In genomic region chr11:18019650-18020049, GRCh38 we compare ENCODE assay signal across 30 cellular contexts. TPM values are rescaled to one million over a fixed set of nuclear protein-coding genes. Genes with fewer than 3 reads are reported as not detected.
DNase-seq lines count a peak whose midpoint lies in the region; ATAC-seq, FAIRE-seq and TF ChIP-seq lines count a peak whose summit lies in the region.
"Had no signal": no experiment of that assay in that cellular context is flagged by ENCODE, and none has a peak within 500 bp of the region (broad histone marks: within the 10 kb centered on the region; RNA-seq: fewer than 3 reads in every experiment).

No MANE protein-coding gene starts in this region.

- H3K27ac ChIP-seq in A549 (no peak overlapping the region), K562 (ENCODE audit: extremely low read depth, low read depth, low read length) (no peak overlapping the region)
- H3K27ac ChIP-seq: 22Rv1; BLaER1; BLaER1 treated with 17β-estradiol and CSF1 and Interleukin-3, amounts not matched to agents 10 nM and 100 nM; C4-2B had no signal

- H3K27me3 ChIP-seq in K562 (ENCODE audit: control insufficient read depth in 2 of 2, insufficient read depth in 2 of 2, low read length in 2 of 2), result peaks cover 0 to 2% of the 10 kb centered on the region in 2 experiments; a peak in 3 of 5 replicates
- H3K27me3 ChIP-seq: BE2C; BLaER1; BLaER1 treated with 17β-estradiol and CSF1 and Interleukin-3, amounts not matched to agents 10 nM and 100 nM had no signal

- no TSS peak for BruUV-seq in K562 (replicated peaks; lab: Mats Ljungman, UMichigan)

- H3K4me3 ChIP-seq in A549 (no peak overlapping the region), K562 (no peak overlapping the region)
- H3K4me3 ChIP-seq: BLaER1; BLaER1 treated with 17β-estradiol and CSF1 and Interleukin-3, amounts not matched to agents 10 nM and 100 nM had no signal

- H3K4me2 ChIP-seq in A549 (no peak overlapping the region), K562 (ENCODE audit: insufficient read depth, low read length) (no peak overlapping the region)
- H3K4me2 ChIP-seq: BLaER1; BLaER1 treated with 17β-estradiol and CSF1 and Interleukin-3, amounts not matched to agents 10 nM and 100 nM had no signal

- H3K9me3 ChIP-seq in A549 (no peaks in the 10 kb centered on the region), K562 (replicated peaks; ENCODE audit: control insufficient read depth, insufficient read depth, low read depth, low read length) (no peaks in the 10 kb centered on the region)
- H3K9me3 ChIP-seq: BE2C; BLaER1; BLaER1 treated with 17β-estradiol and CSF1 and Interleukin-3, amounts not matched to agents 10 nM and 100 nM had no signal

- no peaks in the 10 kb centered on the region for H3K79me2 ChIP-seq in K562 (ENCODE audit: control insufficient read depth, insufficient read depth, low read length)

- ATAC-seq in A549 (no peak), K562 (no peak), left colon (no peak)
- ATAC-seq: CD8-positive, alpha-beta T cell had no signal

- intact Hi-C loops in K562 (cut with micrococcal nuclease) (no loop called here), left colon (cut with DNase I, micrococcal nuclease) (loop anchor here in 1 of 2 donors (10.0 kb wide), 1 partner anchor 85 kb away; the partner anchor contains the start of gene SAAL1)

- in situ Hi-C loops in K562 (cut with MboI), result no loop called here

- CTCF ChIA-PET in A549 (lab: Yijun Ruan, JAX) (no interaction called here), K562 (lab: Yijun Ruan, JAX; ENCODE audit: low intra/inter-chr PET ratio) (no interaction called here)

- POLR2A ChIA-PET in A549 (lab: Yijun Ruan, JAX) (no interaction called here), K562 (lab: Yijun Ruan, JAX) (no interaction called here)

- H4K20me1 ChIP-seq in K562 (replicated peaks; ENCODE audit: control insufficient read depth, insufficient read depth, low read length), result no peaks in the 10 kb centered on the region
- H4K20me1 ChIP-seq: BLaER1; BLaER1 treated with 17β-estradiol and CSF1 and Interleukin-3, amounts not matched to agents 10 nM and 100 nM had no signal

- H3K36me3 ChIP-seq in K562 (ENCODE audit: control insufficient read depth, insufficient read depth, low read length), result no peaks in the 10 kb centered on the region
- H3K36me3 ChIP-seq: BE2C; BLaER1; BLaER1 treated with 17β-estradiol and CSF1 and Interleukin-3, amounts not matched to agents 10 nM and 100 nM had no signal

- TF ChIP-seq RAD21 in A549 (conservative IDR thresholded peaks at IDR 0.05 in 1 of 2, IDR thresholded peaks at IDR 0.05 in 1 of 2) (no peak), K562 (CRISPR knock-in tag; conservative IDR thresholded peaks at IDR 0.05 in 1 of 2, IDR thresholded peaks at IDR 0.05 in 1 of 2) (no peak)

- TF ChIP-seq CTCF in A549 (IDR thresholded peaks at IDR 0.05), result no peak
- no peak for TF ChIP-seq CTCF in K562 (IDR thresholded peaks at IDR 0.05 in 2 of 3, conservative IDR thresholded peaks at IDR 0.05 in 1 of 3; ENCODE audit: insufficient read depth in 2 of 3, low read depth in 1 of 3, low read length in 3 of 3)

- no peaks in the 10 kb centered on the region for H3K4me1 ChIP-seq in A549
- H3K4me1 ChIP-seq in K562 (replicated peaks in 1 of 2; ENCODE audit: control insufficient read depth in 2 of 2, insufficient read depth in 2 of 2, low read length in 2 of 2), result no peaks in the 10 kb centered on the region; a peak in 2 of 5 replicates
- H3K4me1 ChIP-seq: BE2C had no signal

- FAIRE-seq in A549 (lab: Jason Lieb, UNC) (no peak), K562 (lab: Jason Lieb, UNC) (no peak)

- H3K9ac ChIP-seq in K562 (ENCODE audit: insufficient read depth in 1 of 2, low read depth in 2 of 2, low read length in 2 of 2), result no peak overlapping the region
- H3K9ac ChIP-seq: BLaER1; BLaER1 treated with 17β-estradiol and CSF1 and Interleukin-3, amounts not matched to agents 10 nM and 100 nM had no signal

- TF ChIP-seq POLR2A in A549 (IDR thresholded peaks at IDR 0.05; ENCODE audit: low read length), result no peak
- TF ChIP-seq POLR2A in K562 (conservative IDR thresholded peaks at IDR 0.05), result no peak

- no peaks in the 10 kb centered on the region for H3K9me1 ChIP-seq in K562 (ENCODE audit: control insufficient read depth, insufficient read depth, low read length)

- no peak overlapping the region for H2AFZ ChIP-seq in K562 (ENCODE audit: low read depth, low read length)

- DNase-seq in A549 (ENCODE audit: low read depth in 1 of 2, low spot score in 1 of 2), result no peak
- DNase-seq in K562 (ENCODE audit: extremely low read depth in 1 of 4, low spot score in 3 of 4), result no peak
- DNase-seq in left colon, result no peak
- no peak for DNase-seq in C1 segment of cervical spinal cord (lab: John Stamatoyannopoulos, UW)
- DNase-seq: 8988T; ACHN; AML-193; BE2C; Caco-2; Calu3; CD4-positive, alpha-beta memory T cell; CD4-positive, alpha-beta T cell; CD4-positive, CD25-positive, alpha-beta regulatory T cell; CD8-positive, alpha-beta memory T cell; CD8-positive, alpha-beta T cell; COR-L47; DMS 273 treated with DMSO at 0.1 percent for 48 hours; DMS153; DMS53; DMS79; DMS79 treated with DMSO at 0.1 percent for 48 hours; DND-41; EL had no signal

- TF ChIP-seq EP300 in A549 (IDR thresholded peaks at IDR 0.05) (no peak), K562 (IDR thresholded peaks at IDR 0.05; ENCODE audit: low read length) (no peak)

TF ChIP-seq in A549, 52 proteins besides CTCF, POLR2A, EP300 and RAD21:
- no peak for TF ChIP-seq FOSL2 (IDR thresholded peaks at IDR 0.05)
- no peak for TF ChIP-seq FOSL2 (CRISPR knock-in tag; IDR thresholded peaks at IDR 0.05)
- peak; percentile 61 for TF ChIP-seq MAFK (IDR thresholded peaks at IDR 0.05; ENCODE audit: partially characterized antibody)

TF ChIP-seq in K562, 482 proteins besides CTCF, POLR2A, EP300 and RAD21 (continues in another document):
- no peak for TF ChIP-seq ZNF408 (CRISPR knock-in tag; IDR thresholded peaks at IDR 0.05; ENCODE audit: low read depth)
- TF ChIP-seq POLR2G (IDR thresholded peaks at IDR 0.05; ENCODE audit: low read depth, low read length), result no peak

RNA-seq across cellular contexts. Expression of gene SERGEF, which starts 6.8 kb away (rescaled TPM):
- polyA plus RNA-seq in A549 (2011; rRNA removed) (24.1 and 25.6 TPM in 2 replicates), A549 (2017; fragmentation: RNase III; extraction: RNeasy Plus Mini Kit Qiagen cat#74134 plus additional on column Dnase treatment) (17.2 to 20.7 TPM (median 20.1 TPM) in 3 replicates), K562 (2011; rRNA removed) (16.1 and 19.2 TPM in 2 replicates), K562 (2014; fragmentation: Illumina TruSeq; extraction: Trizol) (19.9 and 23.2 TPM in 2 replicates), K562 (2014; fragmentation: Nextera tagmentation; extraction: Ambion mirVana) (10 to 100 TPM; 10.2 to 20.4 TPM), K562 (2014; rRNA removed) (14.1 and 15.3 TPM in 2 replicates)
- polyA plus RNA-seq in A549 (2012; cell fraction: cytosol; rRNA removed), result 15.1 and 16.1 TPM in 2 replicates
- 9.9 and 14.6 TPM in 2 replicates for polyA plus RNA-seq in A549 (2012; cell fraction: nucleus; rRNA removed)
- polyA minus RNA-seq in A549 (2011; rRNA and poly(A)+ RNA removed), result 26.4 and 31.0 TPM in 2 replicates
- total RNA-seq in K562 (2011; cell fraction: chromatin; rRNA removed; ENCODE audit: low replicate concordance), result 39.9 and 64.0 TPM in 2 replicates
- total RNA-seq in K562 (2011; cell fraction: nucleolus; rRNA removed), result 20.0 and 23.5 TPM in 2 replicates
- 23.7 and 32.1 TPM in 2 replicates for total RNA-seq in K562 (2011; cell fraction: nucleoplasm; rRNA removed)
- total RNA-seq in K562 (2014; rRNA removed) (17.4 and 25.1 TPM in 2 replicates), K562 (2014; rRNA removed; fragmentation: Illumina TruSeq; extraction: Trizol) (25.6 and 30.4 TPM in 2 replicates), K562 (2015; rRNA removed; fragmentation: Illumina TruSeq; extraction: Trizol) (21.1 and 23.1 TPM in 2 replicates), K562 (2021) (28.0 and 31.4 TPM in 2 replicates), left colon (10 to 100 TPM; 28.6 to 30.6 TPM)
- polyA plus RNA-seq in K562 (2011; cell fraction: cytosol; rRNA removed), result 13.6 and 16.2 TPM in 2 replicates
- 14.1 and 20.3 TPM in 2 replicates for polyA plus RNA-seq in K562 (2011; cell fraction: nucleus; rRNA removed)
- polyA plus RNA-seq in K562 (2012), result 28.4 and 48.0 TPM in 2 replicates
- 39.8 and 45.0 TPM in 2 replicates for polyA minus RNA-seq in K562 (2011; rRNA and poly(A)+ RNA removed)
- 7.5 and 13.9 TPM in 2 replicates for polyA minus RNA-seq in K562 (2011; cell fraction: cytosol; rRNA and poly(A)+ RNA removed)
- polyA minus RNA-seq in K562 (2011; cell fraction: nucleus; rRNA and poly(A)+ RNA removed), result 20.9 and 24.0 TPM in 2 replicates

RNA-seq across cellular contexts. Expression of gene TPH1, which starts 26.4 kb away (rescaled TPM):
- 0.22 and 0.34 TPM in 2 replicates for polyA plus RNA-seq in A549 (2011; rRNA removed)
- 0.01 and 0.05 TPM in 2 replicates for polyA plus RNA-seq in A549 (2012; cell fraction: cytosol; rRNA removed)
- polyA plus RNA-seq in A549 (2012; cell fraction: nucleus; rRNA removed), result 0.10 and 0.17 TPM in 2 replicates
- 0.08 to 0.09 TPM (median 0.09 TPM) in 3 replicates for polyA plus RNA-seq in A549 (2017; fragmentation: RNase III; extraction: RNeasy Plus Mini Kit Qiagen cat#74134 plus additional on column Dnase treatment)
- 0.04 and 0.05 TPM in 2 replicates for polyA minus RNA-seq in A549 (2011; rRNA and poly(A)+ RNA removed)
- 0.05 and 0.74 TPM in 2 replicates for total RNA-seq in K562 (2011; cell fraction: chromatin; rRNA removed; ENCODE audit: low replicate concordance)
- 0.17 and 0.53 TPM in 2 replicates for total RNA-seq in K562 (2011; cell fraction: nucleolus; rRNA removed)
- 0.38 and 0.44 TPM in 2 replicates for total RNA-seq in K562 (2011; cell fraction: nucleoplasm; rRNA removed)
- total RNA-seq in K562 (2014; rRNA removed), result 0.04 and 0.05 TPM in 2 replicates
- 0.22 and 0.51 TPM in 2 replicates for total RNA-seq in K562 (2014; rRNA removed; fragmentation: Illumina TruSeq; extraction: Trizol)
- total RNA-seq in K562 (2015; rRNA removed; fragmentation: Illumina TruSeq; extraction: Trizol), result 0.23 and 0.29 TPM in 2 replicates
- total RNA-seq in K562 (2021), result 0.11 and 0.13 TPM in 2 replicates
- 0.15 and 0.17 TPM in 2 replicates for polyA plus RNA-seq in K562 (2011; rRNA removed)
- polyA plus RNA-seq in K562 (2011; cell fraction: cytosol; rRNA removed), result 0.03 and 0.04 TPM in 2 replicates
- polyA plus RNA-seq in K562 (2011; cell fraction: nucleus; rRNA removed), result 0.53 and 0.55 TPM in 2 replicates
- polyA plus RNA-seq in K562 (2012), result 0.09 and 0.17 TPM in 2 replicates
- 0.19 and 0.22 TPM in 2 replicates for polyA plus RNA-seq in K562 (2014; fragmentation: Illumina TruSeq; extraction: Trizol)
- under 1 TPM; 0.04 to 0.17 TPM for polyA plus RNA-seq in K562 (2014; fragmentation: Nextera tagmentation; extraction: Ambion mirVana)
- polyA plus RNA-seq in K562 (2014; rRNA removed), result 0.19 and 0.49 TPM in 2 replicates
- 0.27 and 0.60 TPM in 2 replicates for polyA minus RNA-seq in K562 (2011; rRNA and poly(A)+ RNA removed)
- polyA minus RNA-seq in K562 (2011; cell fraction: cytosol; rRNA and poly(A)+ RNA removed), result not detected in 2 replicates
- 0.27 and 0.56 TPM in 2 replicates for polyA minus RNA-seq in K562 (2011; cell fraction: nucleus; rRNA and poly(A)+ RNA removed)
- total RNA-seq in left colon, result 10 to 100 TPM; 13.9 to 14.6 TPM
- total RNA-seq: A172, G401 had no signal
- polyA plus RNA-seq: CD14-positive monocyte; CD4-positive, alpha-beta memory T cell had no signal

Comparison
In these comparisons a context has a peak if more than half of its experiments do, and no peak if none do; other contexts are left out.
1. RNA of gene TPH1, which starts 26.4 kb away (total RNA-seq): 13.9 to 14.6 TPM in left colon; 0.04 to 0.74 TPM in K562; every median in the first group is over 4 times any median in the second.
2. Of the 35 proteins assayed by ChIP-seq in both K562 and A549: peak only in K562: none; only in A549: MAFK; in both: none; in neither: 34.